In the genomic region with DNA sequence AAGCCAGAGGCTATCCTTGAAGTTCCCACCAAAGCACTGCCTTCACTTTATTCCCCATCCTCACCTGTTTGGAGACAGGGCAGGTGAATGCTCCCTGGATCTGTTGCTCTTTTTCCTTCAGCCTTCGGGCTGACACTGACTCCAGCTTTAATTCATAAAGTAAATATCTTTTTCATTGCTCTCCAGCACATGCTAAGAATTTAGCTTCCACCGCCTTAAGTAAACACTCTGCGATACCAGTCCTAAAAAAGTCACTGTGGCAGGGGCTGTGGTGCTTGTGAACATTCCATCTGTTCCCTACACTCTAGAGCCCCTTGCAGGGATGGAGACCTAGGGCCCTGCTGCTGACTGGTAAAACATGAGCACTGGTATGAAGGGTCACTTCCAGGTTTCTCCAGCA, we compare ENCODE assay signal across 23 cellular contexts. TPM values are rescaled to one million over a fixed set of nuclear protein-coding genes. Genes with fewer than 3 reads are reported as not detected.
"Had no signal": no experiment of that assay in that cellular context is flagged by ENCODE, and none has a peak within 500 bp of the region (broad histone marks: within the 10 kb centered on the region; RNA-seq: fewer than 3 reads in every experiment).

No MANE protein-coding gene starts in this region.

- H3K36me3 ChIP-seq: right atrium auricular region, stomach had no signal

- H3K9me3 Mint-ChIP-seq: activated CD4-positive, alpha-beta T cell treated with anti-CD3 and anti-CD28 coated beads, Interleukin-2, amount 10 ng/mL, durations not matched to agents 24 days and 14 days; activated CD8-positive, alpha-beta T cell treated with anti-CD3 and anti-CD28 coated beads for 36 hours; activated T-helper 17 cell treated with anti-CD3 and anti-CD28 coated beads, Interleukin-2, amount 50 U/mL, for 72 hours; immature natural killer cell had no signal

- ATAC-seq: activated CD8-positive, alpha-beta T cell treated with anti-CD3 and anti-CD28 coated beads for 36 hours; activated T-helper 17 cell treated with anti-CD3 and anti-CD28 coated beads, Interleukin-2, amount 50 U/mL, for 72 hours had no signal

- H3K4me3 ChIP-seq: lung, right atrium auricular region, stomach, testis had no signal

- H3K36me3 Mint-ChIP-seq: immature natural killer cell had no signal

- H3K4me3 Mint-ChIP-seq: activated CD4-positive, alpha-beta T cell treated with anti-CD3 and anti-CD28 coated beads, Interleukin-2, amount 10 ng/mL, durations not matched to agents 24 days and 14 days; activated CD8-positive, alpha-beta T cell treated with anti-CD3 and anti-CD28 coated beads for 36 hours; activated T-helper 17 cell treated with anti-CD3 and anti-CD28 coated beads, Interleukin-2, amount 50 U/mL, for 72 hours; immature natural killer cell had no signal

- DNase-seq: activated CD4-positive, alpha-beta T cell treated with anti-CD3 and anti-CD28 coated beads, Interleukin-2, amount 10 ng/mL, durations not matched to agents 24 days and 14 days; activated CD8-positive, alpha-beta T cell treated with anti-CD3 and anti-CD28 coated beads for 36 hours; activated naive CD4-positive, alpha-beta T cell treated with Interleukin-2 at 50 U/mL for 16 hours; activated T-cell treated with anti-CD3 and anti-CD28 coated beads, Interleukin-2, amount 50 U/mL, for 1 hour; aorta; cortex of kidney; erythroblast; head of caudate nucleus; immature natural killer cell; occipital lobe; small intestine; stimulated activated CD4-positive, alpha-beta T cell treated with anti-CD3 and anti-CD28 coated beads, Interleukin-4, amount 100 ng/mL, for 1 hour; stomach; T-helper 1 cell; T-helper 9 cell; testis had no signal

- H3K9me3 ChIP-seq: right atrium auricular region, stomach, testis had no signal

- H3K4me1 Mint-ChIP-seq: activated CD4-positive, alpha-beta T cell treated with anti-CD3 and anti-CD28 coated beads, Interleukin-2, amount 10 ng/mL, durations not matched to agents 24 days and 14 days; activated T-helper 17 cell treated with anti-CD3 and anti-CD28 coated beads, Interleukin-2, amount 50 U/mL, for 72 hours; immature natural killer cell had no signal

- H3K27ac Mint-ChIP-seq: activated CD4-positive, alpha-beta T cell treated with anti-CD3 and anti-CD28 coated beads, Interleukin-2, amount 10 ng/mL, durations not matched to agents 24 days and 14 days; activated CD8-positive, alpha-beta T cell treated with anti-CD3 and anti-CD28 coated beads for 36 hours; activated T-helper 17 cell treated with anti-CD3 and anti-CD28 coated beads, Interleukin-2, amount 50 U/mL, for 72 hours had no signal

- H3K27me3 ChIP-seq: right atrium auricular region, testis had no signal

RNA-seq across cellular contexts. Expression of a gene that starts 0.9 kb away (rescaled TPM):
- total RNA-seq: activated CD4-positive, alpha-beta T cell treated with anti-CD3 and anti-CD28 coated beads, Interleukin-2, amount 10 ng/mL, durations not matched to agents 24 days and 14 days; activated CD8-positive, alpha-beta T cell treated with anti-CD3 and anti-CD28 coated beads for 36 hours; activated T-helper 17 cell treated with anti-CD3 and anti-CD28 coated beads, Interleukin-2, amount 50 U/mL, for 72 hours; frontal cortex; myocyte; occipital lobe had no signal

RNA-seq across cellular contexts. Expression of a gene that starts 56.9 kb away (rescaled TPM):
- total RNA-seq: activated CD4-positive, alpha-beta T cell treated with anti-CD3 and anti-CD28 coated beads, Interleukin-2, amount 10 ng/mL, durations not matched to agents 24 days and 14 days; activated CD8-positive, alpha-beta T cell treated with anti-CD3 and anti-CD28 coated beads for 36 hours; activated T-helper 17 cell treated with anti-CD3 and anti-CD28 coated beads, Interleukin-2, amount 50 U/mL, for 72 hours; aorta; frontal cortex; lung; myocyte; occipital lobe; posterior vena cava; right atrium auricular region; stomach; testis; ureter had no signal
